Comparison of ENCODE assay signal across 18 cellular contexts in genomic region chr5:52817818-52818217, GRCh38.
"Had no signal": no experiment of that assay in that cellular context is flagged by ENCODE, and none has a peak within 500 bp of the region (broad histone marks: within the 10 kb centered on the region; RNA-seq: fewer than 3 reads in every experiment).

No MANE protein-coding gene starts in this region.

- H3K36me3 ChIP-seq: colonic mucosa, esophagus squamous epithelium, neutrophil, pancreas, spleen, transverse colon, upper lobe of right lung, uterus had no signal

- H3K27me3 ChIP-seq: colonic mucosa, esophagus squamous epithelium, neutrophil, pancreas, spleen, testis, transverse colon, upper lobe of right lung, uterus had no signal

- H3K27ac ChIP-seq: colonic mucosa, esophagus squamous epithelium, neutrophil, pancreas, testis, upper lobe of right lung had no signal

- H3K9me3 ChIP-seq: colonic mucosa, esophagus squamous epithelium, mucosa of descending colon, neutrophil, pancreas, spleen, testis, transverse colon, upper lobe of right lung, uterus had no signal

- H3K4me3 ChIP-seq: colonic mucosa, esophagus squamous epithelium, mucosa of descending colon, pancreas, spleen, testis, transverse colon, upper lobe of right lung, uterus had no signal

- H3K4me1 ChIP-seq: colonic mucosa, pancreas had no signal

- DNase-seq: colonic mucosa; effector CD8-positive, alpha-beta T cell; endodermal cell; esophagus squamous epithelium; head of caudate nucleus; mesenchymal stem cell; mucosa of descending colon; naive B cell; pancreas; spleen; stimulated activated CD4-positive, alpha-beta T cell treated with anti-CD3 and anti-CD28 coated beads, Interleukin-4, amount 100 ng/mL, for 4 hours; stimulated activated naive CD8-positive, alpha-beta T cell treated with anti-CD3 and anti-CD28 coated beads, Interleukin-15, Interleukin-2, amounts not matched to agents 100 U/mL and 50 U/mL, for 24 hours; substantia nigra; testis; transverse colon; upper lobe of right lung; uterus had no signal
